Comparison of ENCODE assay signal across 13 cellular contexts in the genomic region with DNA sequence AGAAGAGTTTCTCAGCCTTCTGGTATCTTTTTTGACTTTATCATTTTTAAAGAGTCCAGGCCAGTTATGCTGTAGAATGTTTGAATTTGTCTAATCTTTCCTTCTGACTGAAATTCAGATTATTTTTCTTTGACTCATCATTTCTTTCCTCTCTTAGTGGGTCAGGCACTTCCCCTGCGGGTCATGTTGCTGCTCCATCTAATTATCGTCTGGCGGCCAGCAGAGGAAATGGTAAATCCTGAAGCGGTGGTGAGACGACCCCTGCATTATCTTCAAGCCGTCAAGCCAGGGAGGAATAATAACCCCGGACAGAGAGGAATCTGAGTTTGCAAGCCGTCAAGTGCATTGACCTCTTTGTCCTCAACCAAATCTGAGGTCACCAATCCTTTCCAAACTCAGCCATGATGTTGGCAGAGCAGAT.
A peak's percentile ranks its signal among the peaks of the same experiment; 100 is the strongest.
DNase-seq lines count a peak whose midpoint lies in the region; ATAC-seq, FAIRE-seq and TF ChIP-seq lines count a peak whose summit lies in the region.
"Had no signal": no experiment of that assay in that cellular context is flagged by ENCODE, and none has a peak within 500 bp of the region (broad histone marks: within the 10 kb centered on the region; RNA-seq: fewer than 3 reads in every experiment).

No MANE protein-coding gene starts in this region.

- no peak for TF ChIP-seq CTCF in mucosa of descending colon (IDR thresholded peaks at IDR 0.05)
- TF ChIP-seq CTCF in D721Med (IDR thresholded peaks at IDR 0.05; ENCODE audit: insufficient read depth, missing control alignments), result no peak

- H2AFZ ChIP-seq in ACC112 (ENCODE audit: low read length, unreplicated experiment), result peak overlapping the region; percentile 42

- H3K36me3 ChIP-seq in ACC112 (ENCODE audit: insufficient read depth, low read length), result no peaks in the 10 kb centered on the region
- no peaks in the 10 kb centered on the region for H3K36me3 ChIP-seq in mucosa of descending colon (ENCODE audit: low read depth)
- H3K36me3 ChIP-seq: WERI-Rb-1 had no signal

- CTCF ChIA-PET in activated CD4-positive, alpha-beta memory T cell treated with anti-CD3 and anti-CD28 coated beads, Interleukin-2, amount 10 ng/mL, durations not matched to agents 7 days and 5 days (lab: Charles Lee), result no interaction called here

- H3K9me3 Mint-ChIP-seq in activated CD4-positive, alpha-beta memory T cell treated with anti-CD3 and anti-CD28 coated beads, Interleukin-2, amount 10 ng/mL, durations not matched to agents 7 days and 5 days, result peaks cover 6% of the 10 kb centered on the region

- no peaks in the 10 kb centered on the region for H3K36me3 Mint-ChIP-seq in activated CD4-positive, alpha-beta memory T cell treated with anti-CD3 and anti-CD28 coated beads, Interleukin-2, amount 10 ng/mL, durations not matched to agents 7 days and 5 days (ENCODE audit: low read depth)

- H3K79me2 ChIP-seq in ACC112 (ENCODE audit: control insufficient read depth, insufficient read depth, low read length, unreplicated experiment), result no peaks in the 10 kb centered on the region

- peaks cover 53% of the 10 kb centered on the region for H3K4me1 ChIP-seq in ACC112 (ENCODE audit: control insufficient read depth, insufficient read depth, low read length, unreplicated experiment)
- H3K4me1 ChIP-seq in mucosa of descending colon (ENCODE audit: low read depth), result peaks cover 47% of the 10 kb centered on the region

- H3K4me3 ChIP-seq in ACC112 (ENCODE audit: low read depth, low read length) (peak overlapping the region; percentile 49), mucosa of descending colon (no peak overlapping the region)

- H3K27ac Mint-ChIP-seq in activated CD4-positive, alpha-beta memory T cell treated with anti-CD3 and anti-CD28 coated beads, Interleukin-2, amount 10 ng/mL, durations not matched to agents 7 days and 5 days, result peak overlapping the region; percentile 67

- peaks cover 40% of the 10 kb centered on the region for H3K4me1 Mint-ChIP-seq in activated CD4-positive, alpha-beta memory T cell treated with anti-CD3 and anti-CD28 coated beads, Interleukin-2, amount 10 ng/mL, durations not matched to agents 7 days and 5 days

- no peak for DNase-seq in activated CD4-positive, alpha-beta memory T cell treated with anti-CD3 and anti-CD28 coated beads, Interleukin-2, amount 10 ng/mL, durations not matched to agents 7 days and 5 days
- DNase-seq in left lobe of liver (ENCODE audit: low spot score), result no peak
- DNase-seq in mucosa of descending colon, result no peak
- no peak for DNase-seq in D721Med (ENCODE audit: insufficient read length, low spot score)
- no peak for DNase-seq in GDM1 (lab: John Stamatoyannopoulos, UW)
- DNase-seq: activated naive CD4-positive, alpha-beta T cell treated with anti-CD3 and anti-CD28 coated beads, Interleukin-2, amount 50 U/mL, for 16 hours; COR-L47; H7; NCI-H1048; WERI-Rb-1 had no signal

- peak overlapping the region; percentile 91 for H3K27ac ChIP-seq in ACC112 (ENCODE audit: low read depth, low read length)
- H3K27ac ChIP-seq: WERI-Rb-1 had no signal

- no peaks in the 10 kb centered on the region for H3K9me3 ChIP-seq in mucosa of descending colon

- H3K4me3 Mint-ChIP-seq in activated CD4-positive, alpha-beta memory T cell treated with anti-CD3 and anti-CD28 coated beads, Interleukin-2, amount 10 ng/mL, durations not matched to agents 7 days and 5 days, result no peak overlapping the region

- H3K27me3 ChIP-seq in ACC112 (ENCODE audit: insufficient read depth, low read length), result no peaks in the 10 kb centered on the region

- intact Hi-C loops in mucosa of descending colon (cut with DNase I, micrococcal nuclease), result no loop called here

- no peak for FAIRE-seq in D721Med (lab: Jason Lieb, UNC)

- ATAC-seq in GM21529 (IDR thresholded peaks at IDR 0.05; ENCODE audit: unreplicated experiment) (peak; percentile 18), left lobe of liver (peak; percentile 52), mucosa of descending colon (no peak), HG02763 (IDR thresholded peaks at IDR 0.05; ENCODE audit: unreplicated experiment) (no peak)

- POLR2A ChIA-PET in activated CD4-positive, alpha-beta memory T cell treated with anti-CD3 and anti-CD28 coated beads, Interleukin-2, amount 10 ng/mL, durations not matched to agents 7 days and 5 days (lab: Charles Lee), result no interaction called here

- H3K27me3 Mint-ChIP-seq in activated CD4-positive, alpha-beta memory T cell treated with anti-CD3 and anti-CD28 coated beads, Interleukin-2, amount 10 ng/mL, durations not matched to agents 7 days and 5 days, result peaks cover 3% of the 10 kb centered on the region

Comparison
In these comparisons a context has a peak if more than half of its experiments do, and no peak if none do; other contexts are left out.
1. ATAC-seq: peak in GM21529 (single experiment) and left lobe of liver (single experiment); none in mucosa of descending colon (single experiment) and HG02763 (single experiment).